In genomic region chr4:128349921-128350320, GRCh38 we compare ENCODE assay signal across 1 cellular context.
A peak's percentile ranks its signal among the peaks of the same experiment; 100 is the strongest.
TF ChIP-seq lines count a peak whose summit lies in the region.

No MANE protein-coding gene starts in this region.

TF ChIP-seq in K562, 482 proteins besides CTCF, POLR2A, EP300 and RAD21 (continued from another document):
- TF ChIP-seq ZNF232 (CRISPR knock-in tag; IDR thresholded peaks at IDR 0.05): no peak
- 0 out of 2 replicates have a peak, but pooled peaks have one; percentile 10 for TF ChIP-seq MYC (IDR thresholded peaks at IDR 0.05; ENCODE audit: low read depth, low read length)
- TF ChIP-seq MYC (CRISPR knock-in tag; IDR thresholded peaks at IDR 0.05; ENCODE audit: borderline replicate concordance, low read depth): no peak
- no peak for TF ChIP-seq SRF (CRISPR knock-in tag; IDR thresholded peaks at IDR 0.05)
- no peak for TF ChIP-seq KDM5B (IDR thresholded peaks at IDR 0.05; ENCODE audit: insufficient replicate concordance, low read depth, low read length)
- TF ChIP-seq ATF2 (CRISPR knock-in tag; IDR thresholded peaks at IDR 0.05): no peak
- TF ChIP-seq USF1 (CRISPR knock-in tag; IDR thresholded peaks at IDR 0.05): no peak
- TF ChIP-seq NCOA6 (IDR thresholded peaks at IDR 0.05): no peak
- TF ChIP-seq CBFB (CRISPR knock-in tag; IDR thresholded peaks at IDR 0.05): no peak
- TF ChIP-seq MAZ (CRISPR knock-in tag; conservative IDR thresholded peaks at IDR 0.05 in 1 of 2, IDR thresholded peaks at IDR 0.05 in 1 of 2): 0 out of 4 replicates have a peak, but pooled peaks of 1 of the 2 experiments have one; percentile 22
- 0 out of 2 replicates have a peak, but pooled peaks have one; percentile 15 for TF ChIP-seq TOE1 (IDR thresholded peaks at IDR 0.05; ENCODE audit: borderline replicate concordance)
- TF ChIP-seq TOE1 (CRISPR knock-in tag; IDR thresholded peaks at IDR 0.05; ENCODE audit: borderline replicate concordance, low read depth): no peak
